ENCODE assay signal across 35 cellular contexts in the genomic region with DNA sequence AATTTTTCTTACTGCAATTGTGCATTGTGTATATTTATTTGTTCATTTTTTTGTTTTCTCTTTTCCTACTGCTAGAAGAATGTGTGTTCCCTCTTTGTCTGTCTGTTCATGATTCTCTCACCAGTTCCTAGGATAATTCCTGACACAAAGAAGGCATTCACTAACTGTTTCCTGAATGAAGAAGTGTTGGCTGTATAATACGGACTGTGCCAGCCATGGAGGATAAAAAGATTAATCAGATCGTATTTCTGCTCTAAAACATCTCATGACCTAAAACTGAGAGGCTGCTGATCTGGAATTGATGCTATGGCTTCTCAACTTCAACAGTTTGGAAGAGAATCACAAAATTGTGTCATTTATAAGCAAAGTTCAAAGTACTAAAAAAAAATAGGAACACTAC.
"Had no signal": no experiment of that assay in that cellular context is flagged by ENCODE, and none has a peak within 500 bp of the region (broad histone marks: within the 10 kb centered on the region; RNA-seq: fewer than 3 reads in every experiment).

No MANE protein-coding gene starts in this region.

- H3K36me3 ChIP-seq: ascending aorta, breast epithelium, cardiac muscle cell, colonic mucosa, esophagus muscularis mucosa, gastroesophageal sphincter, heart right ventricle, WERI-Rb-1 had no signal

- H3K27ac Mint-ChIP-seq: activated B cell treated with CpG ODN at 0.5 μM for 24 hours; activated CD8-positive, alpha-beta memory T cell treated with anti-CD3 and anti-CD28 coated beads, Interleukin-2, amount 10 ng/mL, durations not matched to agents 7 days and 5 days; activated CD8-positive, alpha-beta T cell treated with anti-CD3 and anti-CD28 coated beads for 36 hours; activated naive CD4-positive, alpha-beta T cell treated with anti-CD3 and anti-CD28 coated beads for 36 hours; activated naive CD4-positive, alpha-beta T cell treated with anti-CD3 and anti-CD28 coated beads, Interleukin-2, amount 50 U/mL, for 24 hours; activated naive CD8-positive, alpha-beta T cell treated with anti-CD3 and anti-CD28 coated beads for 36 hours; activated T-helper 1 cell treated with anti-CD3 and anti-CD28 coated beads, Interleukin-12 subunit alpha, Interleukin-12 subunit beta, Interleukin-2, Interleukin-4 antibody, amounts not matched to agents 30 ng/mL and 10 ng/mL and 1 ng/mL, durations not matched to agents 14 hours and 24 hours and 36 hours; activated T-helper 2 cell treated with anti-CD3 and anti-CD28 coated beads, Interferon-gamma antibody, Interleukin-2, Interleukin-4, amounts not matched to agents 10 μg/mL and 5 μg/mL and 100 μg/mL, durations not matched to agents 14 hours and 24 hours and 36 hours; brain; endodermal cell; T-helper 17 cell; T-helper 2 cell treated with Interferon-gamma antibody and Interleukin-4, amounts not matched to agents 5 μg/mL and 100 μg/mL, for 36 hours had no signal

- H3K27ac ChIP-seq: ascending aorta, breast epithelium, cardiac muscle cell, colonic mucosa, esophagus muscularis mucosa, foreskin keratinocyte, gastroesophageal sphincter, heart right ventricle, WERI-Rb-1 had no signal

- H3K36me3 Mint-ChIP-seq: activated CD8-positive, alpha-beta memory T cell treated with anti-CD3 and anti-CD28 coated beads, Interleukin-2, amount 10 ng/mL, durations not matched to agents 7 days and 5 days; activated naive CD4-positive, alpha-beta T cell treated with anti-CD3 and anti-CD28 coated beads, Interleukin-2, amount 50 U/mL, for 24 hours; activated naive CD8-positive, alpha-beta T cell treated with anti-CD3 and anti-CD28 coated beads for 36 hours; brain had no signal

- H3K4me3 Mint-ChIP-seq: activated B cell treated with CpG ODN at 0.5 μM for 24 hours; activated CD8-positive, alpha-beta memory T cell treated with anti-CD3 and anti-CD28 coated beads, Interleukin-2, amount 10 ng/mL, durations not matched to agents 7 days and 5 days; activated CD8-positive, alpha-beta T cell treated with anti-CD3 and anti-CD28 coated beads for 36 hours; activated naive CD4-positive, alpha-beta T cell treated with anti-CD3 and anti-CD28 coated beads for 36 hours; activated naive CD4-positive, alpha-beta T cell treated with anti-CD3 and anti-CD28 coated beads, Interleukin-2, amount 50 U/mL, for 24 hours; activated naive CD8-positive, alpha-beta T cell treated with anti-CD3 and anti-CD28 coated beads for 36 hours; activated T-helper 1 cell treated with anti-CD3 and anti-CD28 coated beads, Interleukin-12 subunit alpha, Interleukin-12 subunit beta, Interleukin-2, Interleukin-4 antibody, amounts not matched to agents 30 ng/mL and 10 ng/mL and 1 ng/mL, durations not matched to agents 14 hours and 24 hours and 36 hours; brain; endodermal cell; T-helper 17 cell; T-helper 2 cell treated with Interferon-gamma antibody and Interleukin-4, amounts not matched to agents 5 μg/mL and 100 μg/mL, for 36 hours had no signal

- DNase-seq: activated B cell treated with CpG ODN at 0.5 μM for 24 hours; activated CD4-positive, alpha-beta T cell treated with anti-CD3 and anti-CD28 coated beads for 48 hours; activated CD4-positive, alpha-beta T cell treated with anti-CD3 and anti-CD28 coated beads, Interleukin-2, amount 50 U/mL, for 1 hour; activated CD4-positive, alpha-beta T cell treated with anti-CD3 and anti-CD28 coated beads, Interleukin-2, amount 50 U/mL, for 48 hours; activated CD8-positive, alpha-beta memory T cell treated with anti-CD3 and anti-CD28 coated beads, Interleukin-2, amount 10 ng/mL, durations not matched to agents 7 days and 5 days; activated CD8-positive, alpha-beta memory T cell treated with anti-CD3 and anti-CD28 coated beads, Interleukin-2, amount 50 U/mL, for 4 hours; activated CD8-positive, alpha-beta T cell treated with anti-CD3 and anti-CD28 coated beads for 36 hours; activated effector memory CD4-positive, alpha-beta T cell treated with anti-CD3 and anti-CD28 coated beads, Interleukin-2, amount 50 U/mL, for 16 hours; activated naive CD4-positive, alpha-beta T cell treated with anti-CD3 and anti-CD28 coated beads for 36 hours; activated naive CD8-positive, alpha-beta T cell treated with anti-CD3 and anti-CD28 coated beads for 36 hours; activated T-cell treated with anti-CD3 and anti-CD28 coated beads, Interleukin-2, amount 50 U/mL, for 1 hour; activated T-cell treated with anti-CD3 and anti-CD28 coated beads, Interleukin-2, amount 50 U/mL, for 48 hours; central memory CD4-positive, alpha-beta T cell; cerebellar nuclear complex; colonic mucosa; effector CD8-positive, alpha-beta T cell; endodermal cell; erythroblast; foreskin keratinocyte; heart right ventricle; T-helper 1 cell; T-helper 17 cell; T1000; WERI-Rb-1 had no signal

- ATAC-seq: activated CD4-positive, CD25-positive, alpha-beta regulatory T cell treated with anti-CD3 and anti-CD28 coated beads, Interleukin-2, amount 50 U/mL, for 24 hours; activated CD8-positive, alpha-beta memory T cell treated with anti-CD3 and anti-CD28 coated beads, Interleukin-2, amount 10 ng/mL, durations not matched to agents 7 days and 5 days; activated CD8-positive, alpha-beta T cell treated with anti-CD3 and anti-CD28 coated beads for 36 hours; foreskin keratinocyte; gastroesophageal sphincter; heart right ventricle; T-helper 17 cell had no signal

- H3K9me3 ChIP-seq: ascending aorta, breast epithelium, colonic mucosa, esophagus muscularis mucosa had no signal

- H3K4me3 ChIP-seq: ascending aorta, breast epithelium, cardiac muscle cell, colonic mucosa, esophagus muscularis mucosa, gastroesophageal sphincter, heart right ventricle had no signal

- H3K4me1 Mint-ChIP-seq: activated B cell treated with CpG ODN at 0.5 μM for 24 hours; activated CD8-positive, alpha-beta memory T cell treated with anti-CD3 and anti-CD28 coated beads, Interleukin-2, amount 10 ng/mL, durations not matched to agents 7 days and 5 days; activated naive CD4-positive, alpha-beta T cell treated with anti-CD3 and anti-CD28 coated beads, Interleukin-2, amount 50 U/mL, for 24 hours; activated naive CD8-positive, alpha-beta T cell treated with anti-CD3 and anti-CD28 coated beads for 36 hours; endodermal cell; T-helper 17 cell had no signal

- H3K27me3 Mint-ChIP-seq: activated B cell treated with CpG ODN at 0.5 μM for 24 hours; activated CD8-positive, alpha-beta memory T cell treated with anti-CD3 and anti-CD28 coated beads, Interleukin-2, amount 10 ng/mL, durations not matched to agents 7 days and 5 days; activated CD8-positive, alpha-beta T cell treated with anti-CD3 and anti-CD28 coated beads for 36 hours; activated naive CD4-positive, alpha-beta T cell treated with anti-CD3 and anti-CD28 coated beads, Interleukin-2, amount 50 U/mL, for 24 hours; activated naive CD8-positive, alpha-beta T cell treated with anti-CD3 and anti-CD28 coated beads for 36 hours; brain; T-helper 17 cell had no signal

- H3K27me3 ChIP-seq: ascending aorta, cardiac muscle cell, colonic mucosa, esophagus muscularis mucosa, foreskin keratinocyte, gastroesophageal sphincter had no signal

- H3K4me1 ChIP-seq: ascending aorta, breast epithelium, colonic mucosa, esophagus muscularis mucosa, foreskin keratinocyte, gastroesophageal sphincter, heart right ventricle had no signal
